10 cellular contexts compared by ENCODE assay signal in genomic region chr12:6951551-6952120, GRCh38. TPM values are rescaled to one million over a fixed set of nuclear protein-coding genes. Genes with fewer than 3 reads are reported as not detected.
A peak's percentile ranks its signal among the peaks of the same experiment; 100 is the strongest.
DNase-seq lines count a peak whose midpoint lies in the region; TF ChIP-seq lines count a peak whose summit lies in the region.
"Had no signal": no experiment of that assay in that cellular context is flagged by ENCODE, and none has a peak within 500 bp of the region (broad histone marks: within the 10 kb centered on the region; RNA-seq: fewer than 3 reads in every experiment).

No MANE protein-coding gene starts in this region.

- H3K4me3 ChIP-seq in lower leg skin (ENCODE audit: low read depth, poor library complexity, severe bottlenecking) (peak overlapping the region; percentile 12), suprapubic skin (peak overlapping the region; percentile 44)

- H3K27me3 ChIP-seq in suprapubic skin, result no peaks in the 10 kb centered on the region

- H3K36me3 ChIP-seq in suprapubic skin, result peaks cover 7% of the 10 kb centered on the region

- TF ChIP-seq POLR2A in lower leg skin (IDR thresholded peaks at IDR 0.05), result no peak
- no peak for TF ChIP-seq POLR2A in suprapubic skin (IDR thresholded peaks at IDR 0.05)

- H3K36me3 Mint-ChIP-seq in activated T-helper 2 cell treated with anti-CD3 and anti-CD28 coated beads, Interferon-gamma antibody, Interleukin-2, Interleukin-4, amounts not matched to agents 10 μg/mL and 5 μg/mL and 100 μg/mL, durations not matched to agents 14 hours and 24 hours and 36 hours (ENCODE audit: low read depth), result peaks cover 67% of the 10 kb centered on the region

- intact Hi-C loops in activated T-helper 2 cell treated with anti-CD3 and anti-CD28 coated beads, Interferon-gamma antibody, Interleukin-2, Interleukin-4, amounts not matched to agents 10 μg/mL and 5 μg/mL and 100 μg/mL, durations not matched to agents 14 hours and 24 hours and 36 hours (cut with micrococcal nuclease), result loop anchor here (2.0 to 5.0 kb wide), 2 partner anchors 79 to 419 kb away; partner anchors contain the start of genes GAPDH and SPSB2
- intact Hi-C loops in lower leg skin (cut with DNase I; ENCODE audit: low total_unique reads), result loop anchor here (10.0 kb wide), 1 partner anchor 143 kb away; the partner anchor contains the start of gene C1R

- H3K27me3 Mint-ChIP-seq in activated T-helper 2 cell treated with anti-CD3 and anti-CD28 coated beads, Interferon-gamma antibody, Interleukin-2, Interleukin-4, amounts not matched to agents 10 μg/mL and 5 μg/mL and 100 μg/mL, durations not matched to agents 14 hours and 24 hours and 36 hours (ENCODE audit: low read depth), result no peaks in the 10 kb centered on the region

- no peaks in the 10 kb centered on the region for H3K9me3 ChIP-seq in suprapubic skin

- H3K27ac ChIP-seq in suprapubic skin, result peak overlapping the region; percentile 63

- H3K9me3 Mint-ChIP-seq in activated T-helper 2 cell treated with anti-CD3 and anti-CD28 coated beads, Interferon-gamma antibody, Interleukin-2, Interleukin-4, amounts not matched to agents 10 μg/mL and 5 μg/mL and 100 μg/mL, durations not matched to agents 14 hours and 24 hours and 36 hours, result no peaks in the 10 kb centered on the region

- 79 to 83% methylated on average over 18 to 20 of the region's 20 CpGs for WGBS in lower leg skin, 2 donors
- 65% methylated on average over 8 of the region's 20 CpGs for WGBS in suprapubic skin

- H3K4me1 ChIP-seq in suprapubic skin, result peaks cover 15% of the 10 kb centered on the region

- no peak for TF ChIP-seq EP300 in suprapubic skin (IDR thresholded peaks at IDR 0.05)

- TF ChIP-seq CTCF in lower leg skin (IDR thresholded peaks at IDR 0.05), result no peak
- TF ChIP-seq CTCF in suprapubic skin (IDR thresholded peaks at IDR 0.05), result no peak

- peaks cover 71% of the 10 kb centered on the region for H3K4me1 Mint-ChIP-seq in activated T-helper 2 cell treated with anti-CD3 and anti-CD28 coated beads, Interferon-gamma antibody, Interleukin-2, Interleukin-4, amounts not matched to agents 10 μg/mL and 5 μg/mL and 100 μg/mL, durations not matched to agents 14 hours and 24 hours and 36 hours (ENCODE audit: low read depth)

- H3K4me3 Mint-ChIP-seq in activated T-helper 2 cell treated with anti-CD3 and anti-CD28 coated beads, Interferon-gamma antibody, Interleukin-2, Interleukin-4, amounts not matched to agents 10 μg/mL and 5 μg/mL and 100 μg/mL, durations not matched to agents 14 hours and 24 hours and 36 hours (ENCODE audit: low read depth), result peak overlapping the region; percentile 94

- peak overlapping the region; percentile 97 for H3K27ac Mint-ChIP-seq in activated T-helper 2 cell treated with anti-CD3 and anti-CD28 coated beads, Interferon-gamma antibody, Interleukin-2, Interleukin-4, amounts not matched to agents 10 μg/mL and 5 μg/mL and 100 μg/mL, durations not matched to agents 14 hours and 24 hours and 36 hours

- peak; percentile 41 for DNase-seq in activated CD4-positive, alpha-beta T cell treated with anti-CD3 and anti-CD28 coated beads, Interleukin-2, amount 50 U/mL, for 1 hour
- DNase-seq in activated CD4-positive, alpha-beta T cell treated with anti-CD3 and anti-CD28 coated beads for 1 hour, result no peak
- DNase-seq in activated T-helper 2 cell treated with anti-CD3 and anti-CD28 coated beads, Interferon-gamma antibody, Interleukin-2, Interleukin-4, amounts not matched to agents 10 μg/mL and 5 μg/mL and 100 μg/mL, durations not matched to agents 14 hours and 24 hours and 36 hours (ENCODE audit: low spot score), result no peak
- DNase-seq in lower leg skin (ENCODE audit: low spot score in 2 of 2) (no peak), suprapubic skin (ENCODE audit: low spot score in 2 of 2) (no peak), DMS 273 (lab: John Stamatoyannopoulos, UW; ENCODE audit: unreplicated experiment) (no peak), NCI-H146 (lab: John Stamatoyannopoulos, UW) (no peak)
- DNase-seq in stimulated activated CD4-positive, alpha-beta T cell treated with anti-CD3 and anti-CD28 coated beads, Interleukin-4, amount 100 ng/mL, for 24 hours, result no peak
- DNase-seq: ACHN had no signal

RNA-seq across cellular contexts. Expression of gene PTPN6, which starts 0.5 kb away (rescaled TPM):
- total RNA-seq in activated T-helper 2 cell treated with anti-CD3 and anti-CD28 coated beads, Interferon-gamma antibody, Interleukin-2, Interleukin-4, amounts not matched to agents 10 μg/mL and 5 μg/mL and 100 μg/mL, durations not matched to agents 14 hours and 24 hours and 36 hours, result 250 and 252 TPM in 2 replicates
- total RNA-seq in lower leg skin (10 to 100 TPM; 31.8 to 44.5 (median 34.4) TPM), suprapubic skin (10 to 100 TPM; 18.5 to 59.1 (median 39.4) TPM)

RNA-seq across cellular contexts. Expression of gene C12orf57, which starts 7.8 kb away (rescaled TPM):
- total RNA-seq in activated T-helper 2 cell treated with anti-CD3 and anti-CD28 coated beads, Interferon-gamma antibody, Interleukin-2, Interleukin-4, amounts not matched to agents 10 μg/mL and 5 μg/mL and 100 μg/mL, durations not matched to agents 14 hours and 24 hours and 36 hours, result 158 and 173 TPM in 2 replicates
- total RNA-seq in lower leg skin (100 to 1,000 TPM; 341 to 526 (median 418) TPM), suprapubic skin (100 to 1,000 TPM; 251 to 495 (median 436) TPM)

RNA-seq across cellular contexts. Expression of gene RNU7-1, which starts 8.0 kb away (rescaled TPM):
- total RNA-seq in activated T-helper 2 cell treated with anti-CD3 and anti-CD28 coated beads, Interferon-gamma antibody, Interleukin-2, Interleukin-4, amounts not matched to agents 10 μg/mL and 5 μg/mL and 100 μg/mL, durations not matched to agents 14 hours and 24 hours and 36 hours, result not detected in 2 replicates
- total RNA-seq in lower leg skin (not detected), suprapubic skin (not detected)
- total RNA-seq: NCI-H460 had no signal

RNA-seq across cellular contexts. Expression of gene PHB2, which starts 18.8 kb away (rescaled TPM):
- total RNA-seq in activated T-helper 2 cell treated with anti-CD3 and anti-CD28 coated beads, Interferon-gamma antibody, Interleukin-2, Interleukin-4, amounts not matched to agents 10 μg/mL and 5 μg/mL and 100 μg/mL, durations not matched to agents 14 hours and 24 hours and 36 hours, result 381 and 391 TPM in 2 replicates
- total RNA-seq in lower leg skin (100 to 1,000 TPM; 176 to 256 (median 221) TPM), suprapubic skin (100 to 1,000 TPM; 161 to 232 (median 207) TPM)

RNA-seq across cellular contexts. Expression of gene EMG1, which starts 19.1 kb away (rescaled TPM):
- total RNA-seq in activated T-helper 2 cell treated with anti-CD3 and anti-CD28 coated beads, Interferon-gamma antibody, Interleukin-2, Interleukin-4, amounts not matched to agents 10 μg/mL and 5 μg/mL and 100 μg/mL, durations not matched to agents 14 hours and 24 hours and 36 hours, result 104 and 112 TPM in 2 replicates
- total RNA-seq in lower leg skin, result 10 to 100 TPM; 31.7 to 43.1 (median 34.7) TPM
- total RNA-seq in suprapubic skin, result 10 to 100 TPM; 12.3 to 27.0 (median 22.1) TPM
